Comparison of ENCODE assay signal across 2 cellular contexts in the genomic region with DNA sequence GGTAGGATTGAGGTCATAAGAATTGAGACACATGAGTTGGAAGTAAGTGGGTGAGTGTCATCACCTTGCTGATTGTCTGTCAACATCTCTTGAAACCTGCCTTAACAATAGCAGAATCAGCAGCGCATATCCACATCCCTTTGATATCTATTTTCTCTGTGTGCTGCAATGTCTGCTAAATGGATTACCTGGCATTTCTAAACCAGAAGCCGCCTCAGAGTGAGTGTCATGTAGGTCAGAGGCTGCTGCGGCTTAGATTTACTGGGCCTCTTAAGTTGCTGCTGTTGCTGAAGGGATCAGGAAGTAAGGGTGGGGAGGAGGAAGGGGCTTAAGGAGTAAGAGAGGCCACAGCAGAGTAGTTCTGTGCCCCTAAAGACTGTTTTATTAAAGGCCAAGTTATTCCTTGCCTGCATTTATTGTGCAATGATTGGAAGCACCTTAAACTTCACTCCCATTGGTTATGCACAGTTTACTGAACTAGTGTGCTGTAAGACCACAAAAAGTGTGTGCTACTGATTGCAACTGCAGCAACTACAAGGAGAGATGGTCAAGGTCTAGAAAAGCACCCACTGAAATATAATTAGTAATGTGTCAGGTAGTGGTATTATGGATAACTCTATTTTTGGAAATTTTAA.
TF ChIP-seq lines count a peak whose summit lies in the region.

No MANE protein-coding gene starts in this region.

TF ChIP-seq in IMR-90, 13 proteins besides CTCF, POLR2A, EP300 and RAD21:
- TF ChIP-seq, protein P1, sequence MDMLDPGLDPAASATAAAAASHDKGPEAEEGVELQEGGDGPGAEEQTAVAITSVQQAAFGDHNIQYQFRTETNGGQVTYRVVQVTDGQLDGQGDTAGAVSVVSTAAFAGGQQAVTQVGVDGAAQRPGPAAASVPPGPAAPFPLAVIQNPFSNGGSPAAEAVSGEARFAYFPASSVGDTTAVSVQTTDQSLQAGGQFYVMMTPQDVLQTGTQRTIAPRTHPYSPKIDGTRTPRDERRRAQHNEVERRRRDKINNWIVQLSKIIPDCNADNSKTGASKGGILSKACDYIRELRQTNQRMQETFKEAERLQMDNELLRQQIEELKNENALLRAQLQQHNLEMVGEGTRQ (IDR thresholded peaks at IDR 0.05; ENCODE audit: low read depth, low read length): no peak
- TF ChIP-seq NFE2L2 (IDR thresholded peaks at IDR 0.05; ENCODE audit: low read depth, low read length): no peak
- TF ChIP-seq MXI1 (IDR thresholded peaks at IDR 0.05; ENCODE audit: borderline replicate concordance, low read depth, low read length): no peak
- TF ChIP-seq CEBPB (IDR thresholded peaks at IDR 0.05; ENCODE audit: low read depth, low read length): peak; percentile 63

TF ChIP-seq in SK-N-SH, 30 proteins besides CTCF, POLR2A, EP300 and RAD21:
- no peak for TF ChIP-seq YY1 (IDR thresholded peaks at IDR 0.05; ENCODE audit: low read depth)
- TF ChIP-seq RXRA (IDR thresholded peaks at IDR 0.05; ENCODE audit: borderline replicate concordance, low read depth): no peak
- no peak for TF ChIP-seq MEF2A (IDR thresholded peaks at IDR 0.05; ENCODE audit: borderline replicate concordance, low read depth)
- TF ChIP-seq ELF1 (IDR thresholded peaks at IDR 0.05): no peak
- no peak for TF ChIP-seq TAF1 (IDR thresholded peaks at IDR 0.05; ENCODE audit: borderline replicate concordance, low read depth, low read length)
